ENCODE assay signal across 8 cellular contexts in genomic region chr2:76197842-76198448, GRCh38.
A peak's percentile ranks its signal among the peaks of the same experiment; 100 is the strongest.
DNase-seq lines count a peak whose midpoint lies in the region; ATAC-seq and TF ChIP-seq lines count a peak whose summit lies in the region.

No MANE protein-coding gene starts in this region.

- TF ChIP-seq CTCF in HL-60 (IDR thresholded peaks at IDR 0.05; ENCODE audit: insufficient read depth, low read length) (peak; percentile 55), choroid plexus epithelial cell (conservative IDR thresholded peaks at IDR 0.05; ENCODE audit: low read depth, low read length) (peak; percentile 66), thyroid gland (IDR thresholded peaks at IDR 0.05) (peak in 5 of 6 experiments; percentile 29 to 69 (median 36))

- no peaks in the 10 kb centered on the region for H3K4me1 ChIP-seq in thyroid gland

- intact Hi-C loops in thyroid gland (cut with DNase I) = no loop called here

- H3K27me3 ChIP-seq in HL-60 (ENCODE audit: insufficient read depth, poor library complexity, severe bottlenecking) (no peaks in the 10 kb centered on the region), thyroid gland (no peaks in the 10 kb centered on the region)

- H3K9me3 ChIP-seq in thyroid gland = no peaks in the 10 kb centered on the region

- no peak for TF ChIP-seq POLR2A in thyroid gland (IDR thresholded peaks at IDR 0.05)

- 26 to 28% methylated on average over 7 of the region's 7 CpGs for WGBS in thyroid gland, 2 donors

- H3K4me3 ChIP-seq in HL-60 (replicated peaks; ENCODE audit: insufficient read depth, low read length) = no peak overlapping the region
- no peak overlapping the region for H3K4me3 ChIP-seq in choroid plexus epithelial cell (ENCODE audit: low read depth, low read length)
- H3K4me3 ChIP-seq in thyroid gland (replicated peaks in 1 of 3) = no peak overlapping the region

- ATAC-seq in GM18519 (IDR thresholded peaks at IDR 0.05; ENCODE audit: low FRiP score, unreplicated experiment) = peak; percentile 51

- H3K27ac ChIP-seq in HL-60 (replicated peaks) = no peak overlapping the region
- H3K27ac ChIP-seq in thyroid gland = no peak overlapping the region

- DNase-seq in COR-L47 (lab: John Stamatoyannopoulos, UW) = peak; percentile 54
- peak; percentile 12 to 57 for DNase-seq in HL-60 (ENCODE audit: low read depth in 1 of 2, low spot score in 1 of 2)
- DNase-seq in SHP77 treated with DMSO at 0.1 percent for 48 hours (lab: John Stamatoyannopoulos, UW) = peak; percentile 22
- peak; percentile 78 for DNase-seq in choroid plexus epithelial cell (ENCODE audit: low read depth)
- DNase-seq in medulla oblongata (ENCODE audit: extremely low spot score) = peak; percentile 80
- peak; percentile 42 to 59 for DNase-seq in thyroid gland
- DNase-seq in GM19240 (ENCODE audit: insufficient read length, low spot score) = no peak

- H3K36me3 ChIP-seq in thyroid gland = no peaks in the 10 kb centered on the region
